In the genomic region with DNA sequence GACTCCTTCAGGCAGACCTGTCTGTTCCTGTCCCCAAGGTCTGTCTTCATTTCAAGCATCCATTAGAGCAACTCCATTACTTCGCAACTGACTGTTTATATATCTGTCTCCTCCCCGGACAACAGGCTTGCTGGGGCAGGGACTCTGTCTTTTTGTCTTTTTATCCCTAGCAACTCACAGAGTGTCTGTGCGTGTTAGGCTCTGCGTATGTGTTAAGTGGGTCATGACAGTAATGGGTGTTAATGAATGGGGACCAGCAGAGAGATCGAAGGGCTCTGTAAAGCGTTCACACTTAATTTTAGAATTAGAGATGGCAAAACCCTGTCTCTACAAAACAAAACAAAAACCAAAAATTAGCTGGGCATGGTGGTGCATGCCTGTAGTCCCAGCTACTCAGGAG, we compare ENCODE assay signal across 8 cellular contexts. TPM values are rescaled to one million over a fixed set of nuclear protein-coding genes. Genes with fewer than 3 reads are reported as not detected.
DNase-seq lines count a peak whose midpoint lies in the region; ATAC-seq, FAIRE-seq and TF ChIP-seq lines count a peak whose summit lies in the region.

No MANE protein-coding gene starts in this region.

- no peaks in the 10 kb centered on the region for H3K27me3 Mint-ChIP-seq in activated naive CD8-positive, alpha-beta T cell treated with anti-CD3 and anti-CD28 coated beads, Interleukin-2, amount 10 ng/mL, durations not matched to agents 7 days and 5 days
- H3K27me3 Mint-ChIP-seq in mesothelial cell of epicardium (ENCODE audit: low read depth): no peaks in the 10 kb centered on the region

- H3K9ac ChIP-seq in GM23248: no peak overlapping the region

- H3K4me1 Mint-ChIP-seq in activated naive CD8-positive, alpha-beta T cell treated with anti-CD3 and anti-CD28 coated beads, Interleukin-2, amount 10 ng/mL, durations not matched to agents 7 days and 5 days: peaks cover 26% of the 10 kb centered on the region
- peaks cover 19% of the 10 kb centered on the region for H3K4me1 Mint-ChIP-seq in mesothelial cell of epicardium

- H3K4me3 Mint-ChIP-seq in activated naive CD8-positive, alpha-beta T cell treated with anti-CD3 and anti-CD28 coated beads, Interleukin-2, amount 10 ng/mL, durations not matched to agents 7 days and 5 days: no peak overlapping the region
- H3K4me3 Mint-ChIP-seq in mesothelial cell of epicardium: peak overlapping the region; percentile 9

- no peaks in the 10 kb centered on the region for H3K9me2 ChIP-seq in GM23248 (ENCODE audit: insufficient read depth)

- POLR2A ChIA-PET in A549 (lab: Yijun Ruan, JAX): no interaction called here
- POLR2A ChIA-PET in activated naive CD8-positive, alpha-beta T cell treated with anti-CD3 and anti-CD28 coated beads, Interleukin-2, amount 10 ng/mL, durations not matched to agents 7 days and 5 days (lab: Charles Lee): no interaction called here

- TF ChIP-seq CTCF in A549 (IDR thresholded peaks at IDR 0.05) (no peak), mesothelial cell of epicardium (IDR thresholded peaks at IDR 0.05; ENCODE audit: unreplicated experiment) (no peak), left lung (IDR thresholded peaks at IDR 0.05) (no peak)

- DNase-seq in A549 (ENCODE audit: low read depth in 1 of 2, low spot score in 1 of 2): no peak
- peak; percentile 3 for DNase-seq in GM23248
- DNase-seq in activated naive CD8-positive, alpha-beta T cell treated with anti-CD3 and anti-CD28 coated beads, Interleukin-2, amount 10 ng/mL, durations not matched to agents 7 days and 5 days: no peak
- DNase-seq in mesothelial cell of epicardium (ENCODE audit: low spot score in 2 of 2, unreplicated experiment in 2 of 2): no peak
- DNase-seq in NCI-H226: no peak
- DNase-seq in NCI-H774 (lab: John Stamatoyannopoulos, UW): no peak
- DNase-seq in left lung: no peak

- H3K4me2 ChIP-seq in A549 (peak overlapping the region; percentile 48), GM23248 (ENCODE audit: unreplicated experiment) (no peak overlapping the region)

- ATAC-seq in A549 (no peak), left lung (no peak), HG03135 (IDR thresholded peaks at IDR 0.05; ENCODE audit: unreplicated experiment) (no peak)
- ATAC-seq in activated naive CD8-positive, alpha-beta T cell treated with anti-CD3 and anti-CD28 coated beads, Interleukin-2, amount 10 ng/mL, durations not matched to agents 7 days and 5 days (ENCODE audit: low read depth): no peak

- peaks cover 73% of the 10 kb centered on the region for H3K36me3 Mint-ChIP-seq in activated naive CD8-positive, alpha-beta T cell treated with anti-CD3 and anti-CD28 coated beads, Interleukin-2, amount 10 ng/mL, durations not matched to agents 7 days and 5 days
- peaks cover 3% of the 10 kb centered on the region for H3K36me3 Mint-ChIP-seq in mesothelial cell of epicardium

- FAIRE-seq in A549 (lab: Jason Lieb, UNC): no peak

- no peak for TF ChIP-seq POLR2A in A549 (IDR thresholded peaks at IDR 0.05; ENCODE audit: low read length)

- H3K4me3 ChIP-seq in A549: no peak overlapping the region
- no peak overlapping the region for H3K4me3 ChIP-seq in GM23248
- H3K4me3 ChIP-seq in left lung: no peak overlapping the region

- peaks cover 19% of the 10 kb centered on the region for H3K9me3 Mint-ChIP-seq in activated naive CD8-positive, alpha-beta T cell treated with anti-CD3 and anti-CD28 coated beads, Interleukin-2, amount 10 ng/mL, durations not matched to agents 7 days and 5 days
- H3K9me3 Mint-ChIP-seq in mesothelial cell of epicardium: peaks cover 18% of the 10 kb centered on the region

- CTCF ChIA-PET in A549 (lab: Yijun Ruan, JAX): no interaction called here

- intact Hi-C loops in left lung (cut with DNase I): no loop called here

- no peaks in the 10 kb centered on the region for H3K27me3 ChIP-seq in GM23248 (replicated peaks; ENCODE audit: insufficient read depth)
- peaks cover 0 to 22% of the 10 kb centered on the region in 2 donors for H3K27me3 ChIP-seq in left lung

- H3K27ac ChIP-seq in A549 (peak overlapping the region; percentile 67 to 83), GM23248 (no peak overlapping the region), left lung (no peak overlapping the region)

- WGBS in A549 (ENCODE audit: missing lambda C conversion rate): 94% methylated on average over 6 of the region's 6 CpGs
- WGBS in GM23248 (ENCODE audit: low coverage in 1 of 2, low lambda C conversion rate in 2 of 2, missing lambda C conversion rate in 2 of 2), 2 experiments: 24 to 32% methylated on average over 6 of the region's 6 CpGs

- H2AFZ ChIP-seq in GM23248: no peak overlapping the region

- H3K4me1 ChIP-seq in A549 (peaks cover 21% of the 10 kb centered on the region), GM23248 (ENCODE audit: insufficient read depth) (no peaks in the 10 kb centered on the region), left lung (no peaks in the 10 kb centered on the region)

- TF ChIP-seq RAD21 in A549 (conservative IDR thresholded peaks at IDR 0.05 in 1 of 2, IDR thresholded peaks at IDR 0.05 in 1 of 2): no peak

- H4K20me1 ChIP-seq in GM23248 (ENCODE audit: insufficient read depth): no peaks in the 10 kb centered on the region

- in situ Hi-C loops in GM23248 (cut with MboI): no loop called here

- H3K9me3 ChIP-seq in A549: peaks cover 11% of the 10 kb centered on the region; the same call in 2 of the 3 replicates
- H3K9me3 ChIP-seq in GM23248 (ENCODE audit: low read depth): no peaks in the 10 kb centered on the region
- H3K9me3 ChIP-seq in left lung: peaks cover 0 to 13% of the 10 kb centered on the region in 2 donors

- no peaks in the 10 kb centered on the region for H3K79me2 ChIP-seq in GM23248 (ENCODE audit: insufficient read depth)

- H3K36me3 ChIP-seq in GM23248 (ENCODE audit: low read depth): no peaks in the 10 kb centered on the region
- H3K36me3 ChIP-seq in left lung: no peaks in the 10 kb centered on the region

- H3K27ac Mint-ChIP-seq in activated naive CD8-positive, alpha-beta T cell treated with anti-CD3 and anti-CD28 coated beads, Interleukin-2, amount 10 ng/mL, durations not matched to agents 7 days and 5 days: peak overlapping the region; percentile 50
- H3K27ac Mint-ChIP-seq in mesothelial cell of epicardium: no peak overlapping the region

- no peak for TF ChIP-seq EP300 in A549 (IDR thresholded peaks at IDR 0.05)

- H3F3A ChIP-seq in GM23248 (ENCODE audit: insufficient read depth): no peaks in the 10 kb centered on the region

TF ChIP-seq in A549, 52 proteins besides CTCF, POLR2A, EP300 and RAD21:
- TF ChIP-seq RARB (CRISPR knock-in tag; IDR thresholded peaks at IDR 0.05) (no peak), HOXB13 (CRISPR knock-in tag; IDR thresholded peaks at IDR 0.05; ENCODE audit: low read depth) (no peak), ATOH8 (CRISPR knock-in tag; IDR thresholded peaks at IDR 0.05; ENCODE audit: low read depth) (no peak), MYC (IDR thresholded peaks at IDR 0.05; ENCODE audit: borderline replicate concordance, low read length) (no peak), HDAC2 (IDR thresholded peaks at IDR 0.05) (no peak), CHD2 (IDR thresholded peaks at IDR 0.05; ENCODE audit: low read length, partially characterized antibody) (no peak), ZSCAN20 (CRISPR knock-in tag; IDR thresholded peaks at IDR 0.05) (no peak), NPAS2 (CRISPR knock-in tag; IDR thresholded peaks at IDR 0.05; ENCODE audit: borderline replicate concordance) (no peak), JUNB (IDR thresholded peaks at IDR 0.05) (no peak), TP53 (CRISPR knock-in tag; IDR thresholded peaks at IDR 0.05) (no peak)
- TF ChIP-seq, protein P1, sequence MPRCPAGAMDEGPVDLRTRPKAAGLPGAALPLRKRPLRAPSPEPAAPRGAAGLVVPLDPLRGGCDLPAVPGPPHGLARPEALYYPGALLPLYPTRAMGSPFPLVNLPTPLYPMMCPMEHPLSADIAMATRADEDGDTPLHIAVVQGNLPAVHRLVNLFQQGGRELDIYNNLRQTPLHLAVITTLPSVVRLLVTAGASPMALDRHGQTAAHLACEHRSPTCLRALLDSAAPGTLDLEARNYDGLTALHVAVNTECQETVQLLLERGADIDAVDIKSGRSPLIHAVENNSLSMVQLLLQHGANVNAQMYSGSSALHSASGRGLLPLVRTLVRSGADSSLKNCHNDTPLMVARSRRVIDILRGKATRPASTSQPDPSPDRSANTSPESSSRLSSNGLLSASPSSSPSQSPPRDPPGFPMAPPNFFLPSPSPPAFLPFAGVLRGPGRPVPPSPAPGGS (IDR thresholded peaks at IDR 0.05): no peak
- TF ChIP-seq, protein P2, sequence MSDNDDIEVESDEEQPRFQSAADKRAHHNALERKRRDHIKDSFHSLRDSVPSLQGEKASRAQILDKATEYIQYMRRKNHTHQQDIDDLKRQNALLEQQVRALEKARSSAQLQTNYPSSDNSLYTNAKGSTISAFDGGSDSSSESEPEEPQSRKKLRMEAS (IDR thresholded peaks at IDR 0.05): no peak

RNA-seq across cellular contexts. Expression of gene CARD11, which starts 16.2 kb away (rescaled TPM):
- polyA plus RNA-seq in A549 (2011; rRNA removed) (0.34 and 0.48 TPM in 2 replicates), A549 (2017; fragmentation: RNase III; extraction: RNeasy Plus Mini Kit Qiagen cat#74134 plus additional on column Dnase treatment) (0.92 to 1.6 TPM (median 1.1 TPM) in 3 replicates), GM23248 (2016; fragmentation: Nextera tagmentation; extraction: Ambion mirVana) (not detected in 2 replicates)
- polyA plus RNA-seq in A549 (2012; cell fraction: cytosol; rRNA removed): 0.38 and 0.49 TPM in 2 replicates
- 0.55 and 0.79 TPM in 2 replicates for polyA plus RNA-seq in A549 (2012; cell fraction: nucleus; rRNA removed)
- 0.58 and 2.2 TPM in 2 replicates for polyA minus RNA-seq in A549 (2011; rRNA and poly(A)+ RNA removed)
- total RNA-seq in GM23248 (2014; rRNA removed; shearing (Covaris generic)): not detected in 2 replicates
- 100 to 1,000 TPM; 140 to 151 TPM for total RNA-seq in activated naive CD8-positive, alpha-beta T cell treated with anti-CD3 and anti-CD28 coated beads, Interleukin-2, amount 10 ng/mL, durations not matched to agents 7 days and 5 days
- total RNA-seq in mesothelial cell of epicardium (8.3 to 9.8 TPM (median 9.3 TPM) in 3 replicates), left lung (1 to 10 TPM; 4.7 to 8.1 TPM)

Comparison
In these comparisons a context has a peak if more than half of its experiments do, and no peak if none do; other contexts are left out.
1. H3K27ac ChIP-seq: peak in A549 (2 of 2); none in GM23248 (single experiment) and left lung (0 of 2).
2. RNA of gene CARD11, which starts 16.2 kb away (total RNA-seq): 140 to 151 TPM in activated naive CD8-positive, alpha-beta T cell treated with anti-CD3 and anti-CD28 coated beads, Interleukin-2, amount 10 ng/mL, durations not matched to agents 7 days and 5 days; 8.3 to 9.8 TPM in mesothelial cell of epicardium, 4.7 to 8.1 TPM in left lung and not detected in GM23248; every median in the first group is over 10 times any median in the second.